13 cellular contexts compared by ENCODE assay signal in genomic region chr4:142696334-142697122, GRCh38.
DNase-seq lines count a peak whose midpoint lies in the region; ATAC-seq and TF ChIP-seq lines count a peak whose summit lies in the region.
"Had no signal": no experiment of that assay in that cellular context is flagged by ENCODE, and none has a peak within 500 bp of the region (broad histone marks: within the 10 kb centered on the region; RNA-seq: fewer than 3 reads in every experiment).

No MANE protein-coding gene starts in this region.

- no peaks in the 10 kb centered on the region for H3K36me3 ChIP-seq in Peyer's patch

- H3K27ac ChIP-seq in Peyer's patch, result peak overlapping the region in 2 of 4 donors; percentile 15 to 40
- H3K27ac ChIP-seq: PC-9 had no signal

- TF ChIP-seq CTCF in Peyer's patch (IDR thresholded peaks at IDR 0.05), result no peak

- TF ChIP-seq POLR2A in Peyer's patch (IDR thresholded peaks at IDR 0.05), result no peak

- H3K27me3 Mint-ChIP-seq in activated T-cell treated with anti-CD3 and anti-CD28 coated beads, Interleukin-2, amount 50 U/mL, for 4 hours (ENCODE audit: low read depth), result no peaks in the 10 kb centered on the region
- H3K27me3 Mint-ChIP-seq in activated naive CD8-positive, alpha-beta T cell treated with anti-CD3 and anti-CD28 coated beads, Interleukin-2, amount 50 U/mL, for 24 hours, result no peaks in the 10 kb centered on the region

- peak; percentile 39 to 45 for ATAC-seq in activated T-cell treated with anti-CD3 and anti-CD28 coated beads, Interleukin-2, amount 50 U/mL, for 4 hours
- ATAC-seq in activated naive CD8-positive, alpha-beta T cell treated with anti-CD3 and anti-CD28 coated beads, Interleukin-2, amount 50 U/mL, for 24 hours, result peak; percentile 57
- peak; percentile 55 for ATAC-seq in stimulated activated naive CD8-positive, alpha-beta T cell treated with anti-CD3 and anti-CD28 coated beads, Interleukin-15, Interleukin-2, amounts not matched to agents 100 U/mL and 50 U/mL, for 24 hours
- no peak for ATAC-seq in HG02610 (IDR thresholded peaks at IDR 0.05; ENCODE audit: unreplicated experiment)

- DNase-seq in activated T-cell treated with anti-CD3 and anti-CD28 coated beads, Interleukin-2, amount 50 U/mL, for 4 hours, result no peak
- no peak for DNase-seq in activated T-cell treated with anti-CD3 and anti-CD28 coated beads, Interleukin-2, amount 50 U/mL, for 1 hour
- DNase-seq in Peyer's patch (peak in 2 of 3 donors; percentile 38 to 60), C1 segment of cervical spinal cord (lab: John Stamatoyannopoulos, UW) (no peak), AML-193 (lab: John Stamatoyannopoulos, UW) (no peak)
- DNase-seq in activated naive CD8-positive, alpha-beta T cell treated with anti-CD3 and anti-CD28 coated beads, Interleukin-2, amount 50 U/mL, for 24 hours, result no peak
- no peak for DNase-seq in stimulated activated naive CD8-positive, alpha-beta T cell treated with anti-CD3 and anti-CD28 coated beads, Interleukin-15, Interleukin-2, amounts not matched to agents 100 U/mL and 50 U/mL, for 24 hours
- DNase-seq: effector CD4-positive, alpha-beta T cell; foreskin melanocyte; H9; PC-9; stimulated activated CD4-positive, alpha-beta T cell treated with anti-CD3 and anti-CD28 coated beads, Interleukin-1b, Interleukin-23, amount 100 ng/mL, for 48 hours had no signal

- H3K27me3 ChIP-seq in Peyer's patch, result no peaks in the 10 kb centered on the region

- H3K36me3 Mint-ChIP-seq in activated T-cell treated with anti-CD3 and anti-CD28 coated beads, Interleukin-2, amount 50 U/mL, for 4 hours (ENCODE audit: insufficient read depth), result no peaks in the 10 kb centered on the region
- H3K36me3 Mint-ChIP-seq in activated naive CD8-positive, alpha-beta T cell treated with anti-CD3 and anti-CD28 coated beads, Interleukin-2, amount 50 U/mL, for 24 hours (ENCODE audit: low read depth), result no peaks in the 10 kb centered on the region

- H3K9me3 Mint-ChIP-seq in activated T-cell treated with anti-CD3 and anti-CD28 coated beads, Interleukin-2, amount 50 U/mL, for 4 hours, result peaks cover 2% of the 10 kb centered on the region
- H3K9me3 Mint-ChIP-seq in activated naive CD8-positive, alpha-beta T cell treated with anti-CD3 and anti-CD28 coated beads, Interleukin-2, amount 50 U/mL, for 24 hours, result no peaks in the 10 kb centered on the region
- H3K9me3 Mint-ChIP-seq: H9 had no signal

- no peak overlapping the region for H3K4me3 ChIP-seq in Peyer's patch
- H3K4me3 ChIP-seq: PC-9 had no signal

- peaks cover 56% of the 10 kb centered on the region for H3K4me1 Mint-ChIP-seq in activated T-cell treated with anti-CD3 and anti-CD28 coated beads, Interleukin-2, amount 50 U/mL, for 4 hours (ENCODE audit: low read depth)
- H3K4me1 Mint-ChIP-seq in activated naive CD8-positive, alpha-beta T cell treated with anti-CD3 and anti-CD28 coated beads, Interleukin-2, amount 50 U/mL, for 24 hours, result peaks cover 52% of the 10 kb centered on the region
- H3K4me1 Mint-ChIP-seq: H9 had no signal

- H3K9me3 ChIP-seq in Peyer's patch, result no peaks in the 10 kb centered on the region

- H3K4me1 ChIP-seq in Peyer's patch, result no peaks in the 10 kb centered on the region

- H3K4me3 Mint-ChIP-seq in activated T-cell treated with anti-CD3 and anti-CD28 coated beads, Interleukin-2, amount 50 U/mL, for 4 hours, result peak overlapping the region; percentile 22
- H3K4me3 Mint-ChIP-seq in activated naive CD8-positive, alpha-beta T cell treated with anti-CD3 and anti-CD28 coated beads, Interleukin-2, amount 50 U/mL, for 24 hours, result peak overlapping the region; percentile 2
- H3K4me3 Mint-ChIP-seq: H9 had no signal

- H3K27ac Mint-ChIP-seq in activated naive CD8-positive, alpha-beta T cell treated with anti-CD3 and anti-CD28 coated beads, Interleukin-2, amount 50 U/mL, for 24 hours, result peak overlapping the region; percentile 65
- H3K27ac Mint-ChIP-seq: H9 had no signal

Comparison
In these comparisons a context has a peak if more than half of its experiments do, and no peak if none do; other contexts are left out.
1. DNase-seq: peak in Peyer's patch (2 of 3); none in activated T-cell treated with anti-CD3 and anti-CD28 coated beads, Interleukin-2, amount 50 U/mL, for 4 hours (single experiment), activated T-cell treated with anti-CD3 and anti-CD28 coated beads, Interleukin-2, amount 50 U/mL, for 1 hour (single experiment), activated naive CD8-positive, alpha-beta T cell treated with anti-CD3 and anti-CD28 coated beads, Interleukin-2, amount 50 U/mL, for 24 hours (single experiment), stimulated activated naive CD8-positive, alpha-beta T cell treated with anti-CD3 and anti-CD28 coated beads, Interleukin-15, Interleukin-2, amounts not matched to agents 100 U/mL and 50 U/mL, for 24 hours (single experiment), C1 segment of cervical spinal cord (0 of 14) and AML-193 (0 of 2).